16 cellular contexts compared by ENCODE assay signal in the genomic region with DNA sequence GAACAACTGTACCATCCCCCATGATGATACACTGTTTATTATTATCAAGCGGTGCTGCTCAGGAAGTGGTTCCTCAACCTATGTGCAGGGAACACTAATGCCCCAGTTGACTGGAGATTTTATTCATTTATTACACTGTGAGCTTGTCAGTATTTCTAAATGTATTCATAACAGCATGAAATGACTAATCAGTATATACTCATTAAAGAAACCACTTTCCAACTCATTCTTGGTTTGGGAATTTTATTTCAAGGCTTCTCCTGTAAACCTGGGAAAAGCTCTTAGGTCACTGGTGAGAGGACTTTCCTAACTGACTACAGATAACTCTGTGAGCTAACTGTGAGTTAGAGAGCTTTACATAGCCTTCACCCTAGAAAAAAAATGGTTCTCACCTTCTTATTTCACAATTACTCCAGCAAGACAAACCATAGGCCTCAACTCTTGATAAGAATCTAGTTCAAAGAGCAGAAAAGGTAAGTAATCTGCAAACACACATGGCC. TPM values are rescaled to one million over a fixed set of nuclear protein-coding genes. Genes with fewer than 3 reads are reported as not detected.
DNase-seq lines count a peak whose midpoint lies in the region; ATAC-seq, FAIRE-seq and TF ChIP-seq lines count a peak whose summit lies in the region.
"Had no signal": no experiment of that assay in that cellular context is flagged by ENCODE, and none has a peak within 500 bp of the region (broad histone marks: within the 10 kb centered on the region; RNA-seq: fewer than 3 reads in every experiment).

No MANE protein-coding gene starts in this region.

- ATAC-seq in WTC11 (no peak), HG03139 (IDR thresholded peaks at IDR 0.05; ENCODE audit: unreplicated experiment) (no peak)
- ATAC-seq: right lobe of liver had no signal

- no peak overlapping the region for H3K9ac ChIP-seq in KMS-11
- H3K9ac ChIP-seq in parathyroid adenoma, result no peak overlapping the region

- FAIRE-seq in bronchial epithelial cell (lab: Jason Lieb, UNC), result no peak
- FAIRE-seq: RCC 7860 had no signal

- H3K36me3 Mint-ChIP-seq in WTC11, result peaks cover 38% of the 10 kb centered on the region

- H3K36me3 ChIP-seq in KMS-11 (ENCODE audit: insufficient read depth) (no peaks in the 10 kb centered on the region; the same call in 1 of the 2 replicates), bronchial epithelial cell (ENCODE audit: control insufficient read depth, insufficient read depth, low read length) (peaks cover 12% of the 10 kb centered on the region), parathyroid adenoma (ENCODE audit: control insufficient read depth, insufficient read depth, low read length) (no peaks in the 10 kb centered on the region)

- POLR2A ChIA-PET in WTC11 (lab: Charles Lee), result no interaction called here

- no peaks in the 10 kb centered on the region for H4K20me1 ChIP-seq in KMS-11 (ENCODE audit: insufficient read depth)

- H3K4me1 ChIP-seq in KMS-11 (ENCODE audit: low read depth, poor library complexity, severe bottlenecking) (peaks cover 67% of the 10 kb centered on the region), parathyroid adenoma (peaks cover 8% of the 10 kb centered on the region)

- TF ChIP-seq CTCF in KMS-11 (conservative IDR thresholded peaks at IDR 0.05; ENCODE audit: low read depth, low read length), result no peak
- no peak for TF ChIP-seq CTCF in bronchial epithelial cell (IDR thresholded peaks at IDR 0.05; ENCODE audit: insufficient read depth, low read length, severe bottlenecking)
- TF ChIP-seq CTCF in parathyroid adenoma (IDR thresholded peaks at IDR 0.05), result no peak
- no peak for TF ChIP-seq CTCF in WTC11 (IDR thresholded peaks at IDR 0.05)

- H3K79me2 ChIP-seq in KMS-11 (ENCODE audit: insufficient read depth, low read depth) (0 out of 2 replicates have a peak, but pooled peaks cover 4% of the 10 kb centered on the region), parathyroid adenoma (peaks cover 2% of the 10 kb centered on the region)

- H3K4me3 ChIP-seq in KMS-11 (IDR thresholded peaks at IDR 0.05; ENCODE audit: insufficient read depth, low read depth, low read length) (no peak overlapping the region), bronchial epithelial cell (ENCODE audit: low read depth, low read length) (no peak overlapping the region), parathyroid adenoma (ENCODE audit: low read depth, low read length) (no peak overlapping the region)
- H3K4me3 ChIP-seq: right lobe of liver had no signal

- no peaks in the 10 kb centered on the region for H3K27me3 Mint-ChIP-seq in WTC11 (ENCODE audit: low read depth)

- H3K27ac Mint-ChIP-seq in WTC11, result no peak overlapping the region

- H3K27ac ChIP-seq in KMS-11, result peak overlapping the region; percentile 75
- no peak overlapping the region for H3K27ac ChIP-seq in parathyroid adenoma
- H3K27ac ChIP-seq: right lobe of liver had no signal

- no peaks in the 10 kb centered on the region for H3K9me3 Mint-ChIP-seq in WTC11

- peak overlapping the region; percentile 89 for H3K4me2 ChIP-seq in KMS-11
- peak overlapping the region; percentile 11 for H3K4me2 ChIP-seq in parathyroid adenoma (ENCODE audit: low read length)

- H3K4me3 Mint-ChIP-seq in WTC11, result no peak overlapping the region

- H3K9me3 ChIP-seq in parathyroid adenoma (ENCODE audit: control insufficient read depth, low read length), result no peaks in the 10 kb centered on the region
- H3K9me3 ChIP-seq: right lobe of liver had no signal

- H2AFZ ChIP-seq in KMS-11 (ENCODE audit: low read depth) (no peak overlapping the region), parathyroid adenoma (no peak overlapping the region)

- H3K4me1 Mint-ChIP-seq in WTC11, result no peaks in the 10 kb centered on the region

- H3K27me3 ChIP-seq in KMS-11 (ENCODE audit: insufficient read depth, low read depth) (no peaks in the 10 kb centered on the region), bronchial epithelial cell (ENCODE audit: control insufficient read depth, insufficient read depth, low read length) (no peaks in the 10 kb centered on the region), parathyroid adenoma (ENCODE audit: control insufficient read depth, insufficient read depth, low read length) (no peaks in the 10 kb centered on the region)
- H3K27me3 ChIP-seq: right lobe of liver had no signal

- CTCF ChIA-PET in WTC11 (lab: Charles Lee), result interaction anchor here (1.4 kb wide), 1 partner anchor 42 kb away, joined by 3 read pairs; no protein-coding TSS in a partner anchor

- DNase-seq in Daoy (ENCODE audit: low read depth) (peak; percentile 9), bronchial epithelial cell (ENCODE audit: low read depth) (peak; percentile 7), WTC11 (ENCODE audit: low spot score) (no peak), foreskin melanocyte (no peak)
- DNase-seq: amniotic stem cell; C1 segment of cervical spinal cord; islet precursor cell; NCI-H1092 treated with DMSO at 0.1 percent for 48 hours; NCI-H510A; right lobe of liver; stimulated activated CD4-positive, alpha-beta T cell treated with anti-CD3 and anti-CD28 coated beads, Interleukin-4, amount 100 ng/mL, for 24 hours; T-helper 1 cell had no signal

TF ChIP-seq in WTC11, 78 proteins besides CTCF, POLR2A, EP300 and RAD21:
- TF ChIP-seq, protein P1, sequence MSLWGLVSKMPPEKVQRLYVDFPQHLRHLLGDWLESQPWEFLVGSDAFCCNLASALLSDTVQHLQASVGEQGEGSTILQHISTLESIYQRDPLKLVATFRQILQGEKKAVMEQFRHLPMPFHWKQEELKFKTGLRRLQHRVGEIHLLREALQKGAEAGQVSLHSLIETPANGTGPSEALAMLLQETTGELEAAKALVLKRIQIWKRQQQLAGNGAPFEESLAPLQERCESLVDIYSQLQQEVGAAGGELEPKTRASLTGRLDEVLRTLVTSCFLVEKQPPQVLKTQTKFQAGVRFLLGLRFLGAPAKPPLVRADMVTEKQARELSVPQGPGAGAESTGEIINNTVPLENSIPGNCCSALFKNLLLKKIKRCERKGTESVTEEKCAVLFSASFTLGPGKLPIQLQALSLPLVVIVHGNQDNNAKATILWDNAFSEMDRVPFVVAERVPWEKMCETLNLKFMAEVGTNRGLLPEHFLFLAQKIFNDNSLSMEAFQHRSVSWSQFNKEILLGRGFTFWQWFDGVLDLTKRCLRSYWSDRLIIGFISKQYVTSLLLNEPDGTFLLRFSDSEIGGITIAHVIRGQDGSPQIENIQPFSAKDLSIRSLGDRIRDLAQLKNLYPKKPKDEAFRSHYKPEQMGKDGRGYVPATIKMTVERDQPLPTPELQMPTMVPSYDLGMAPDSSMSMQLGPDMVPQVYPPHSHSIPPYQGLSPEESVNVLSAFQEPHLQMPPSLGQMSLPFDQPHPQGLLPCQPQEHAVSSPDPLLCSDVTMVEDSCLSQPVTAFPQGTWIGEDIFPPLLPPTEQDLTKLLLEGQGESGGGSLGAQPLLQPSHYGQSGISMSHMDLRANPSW (CRISPR knock-in tag; conservative IDR thresholded peaks at IDR 0.05; ENCODE audit: low read depth), result no peak
- no peak for TF ChIP-seq GRHL2 (CRISPR knock-in tag; IDR thresholded peaks at IDR 0.05; ENCODE audit: insufficient replicate concordance, severe bottlenecking)
- TF ChIP-seq, protein P2, sequence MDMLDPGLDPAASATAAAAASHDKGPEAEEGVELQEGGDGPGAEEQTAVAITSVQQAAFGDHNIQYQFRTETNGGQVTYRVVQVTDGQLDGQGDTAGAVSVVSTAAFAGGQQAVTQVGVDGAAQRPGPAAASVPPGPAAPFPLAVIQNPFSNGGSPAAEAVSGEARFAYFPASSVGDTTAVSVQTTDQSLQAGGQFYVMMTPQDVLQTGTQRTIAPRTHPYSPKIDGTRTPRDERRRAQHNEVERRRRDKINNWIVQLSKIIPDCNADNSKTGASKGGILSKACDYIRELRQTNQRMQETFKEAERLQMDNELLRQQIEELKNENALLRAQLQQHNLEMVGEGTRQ (CRISPR knock-in tag; IDR thresholded peaks at IDR 0.05), result no peak
- TF ChIP-seq, protein P3, sequence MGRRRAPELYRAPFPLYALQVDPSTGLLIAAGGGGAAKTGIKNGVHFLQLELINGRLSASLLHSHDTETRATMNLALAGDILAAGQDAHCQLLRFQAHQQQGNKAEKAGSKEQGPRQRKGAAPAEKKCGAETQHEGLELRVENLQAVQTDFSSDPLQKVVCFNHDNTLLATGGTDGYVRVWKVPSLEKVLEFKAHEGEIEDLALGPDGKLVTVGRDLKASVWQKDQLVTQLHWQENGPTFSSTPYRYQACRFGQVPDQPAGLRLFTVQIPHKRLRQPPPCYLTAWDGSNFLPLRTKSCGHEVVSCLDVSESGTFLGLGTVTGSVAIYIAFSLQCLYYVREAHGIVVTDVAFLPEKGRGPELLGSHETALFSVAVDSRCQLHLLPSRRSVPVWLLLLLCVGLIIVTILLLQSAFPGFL (CRISPR knock-in tag; IDR thresholded peaks at IDR 0.05; ENCODE audit: borderline replicate concordance), result no peak
- TF ChIP-seq, protein P4, sequence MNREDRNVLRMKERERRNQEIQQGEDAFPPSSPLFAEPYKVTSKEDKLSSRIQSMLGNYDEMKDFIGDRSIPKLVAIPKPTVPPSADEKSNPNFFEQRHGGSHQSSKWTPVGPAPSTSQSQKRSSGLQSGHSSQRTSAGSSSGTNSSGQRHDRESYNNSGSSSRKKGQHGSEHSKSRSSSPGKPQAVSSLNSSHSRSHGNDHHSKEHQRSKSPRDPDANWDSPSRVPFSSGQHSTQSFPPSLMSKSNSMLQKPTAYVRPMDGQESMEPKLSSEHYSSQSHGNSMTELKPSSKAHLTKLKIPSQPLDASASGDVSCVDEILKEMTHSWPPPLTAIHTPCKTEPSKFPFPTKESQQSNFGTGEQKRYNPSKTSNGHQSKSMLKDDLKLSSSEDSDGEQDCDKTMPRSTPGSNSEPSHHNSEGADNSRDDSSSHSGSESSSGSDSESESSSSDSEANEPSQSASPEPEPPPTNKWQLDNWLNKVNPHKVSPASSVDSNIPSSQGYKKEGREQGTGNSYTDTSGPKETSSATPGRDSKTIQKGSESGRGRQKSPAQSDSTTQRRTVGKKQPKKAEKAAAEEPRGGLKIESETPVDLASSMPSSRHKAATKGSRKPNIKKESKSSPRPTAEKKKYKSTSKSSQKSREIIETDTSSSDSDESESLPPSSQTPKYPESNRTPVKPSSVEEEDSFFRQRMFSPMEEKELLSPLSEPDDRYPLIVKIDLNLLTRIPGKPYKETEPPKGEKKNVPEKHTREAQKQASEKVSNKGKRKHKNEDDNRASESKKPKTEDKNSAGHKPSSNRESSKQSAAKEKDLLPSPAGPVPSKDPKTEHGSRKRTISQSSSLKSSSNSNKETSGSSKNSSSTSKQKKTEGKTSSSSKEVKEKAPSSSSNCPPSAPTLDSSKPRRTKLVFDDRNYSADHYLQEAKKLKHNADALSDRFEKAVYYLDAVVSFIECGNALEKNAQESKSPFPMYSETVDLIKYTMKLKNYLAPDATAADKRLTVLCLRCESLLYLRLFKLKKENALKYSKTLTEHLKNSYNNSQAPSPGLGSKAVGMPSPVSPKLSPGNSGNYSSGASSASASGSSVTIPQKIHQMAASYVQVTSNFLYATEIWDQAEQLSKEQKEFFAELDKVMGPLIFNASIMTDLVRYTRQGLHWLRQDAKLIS (CRISPR knock-in tag; IDR thresholded peaks at IDR 0.05; ENCODE audit: borderline replicate concordance), result no peak
TF ChIP-seq in WTC11: peak in this region for 0.

RNA-seq across cellular contexts. Expression of a gene that starts 42.5 kb away (rescaled TPM):
- 0.03 TPM in 1 of 2 replicates, not detected in the other for total RNA-seq in Daoy (2014; rRNA removed; shearing (Covaris generic))
- not detected in 2 replicates for total RNA-seq in bronchial epithelial cell
- 2.3 to 3.4 TPM (median 2.4 TPM) in 3 replicates for total RNA-seq in WTC11 (2021)

RNA-seq across cellular contexts. Expression of a gene that starts 59.7 kb away (rescaled TPM):
- total RNA-seq in Daoy (2014; rRNA removed; shearing (Covaris generic)), result 27.1 and 32.9 TPM in 2 replicates
- total RNA-seq in bronchial epithelial cell (32.1 and 50.7 TPM in 2 replicates), WTC11 (2021) (19.2 to 32.4 TPM (median 22.4 TPM) in 3 replicates)

Comparison
In these comparisons a context has a peak if more than half of its experiments do, and no peak if none do; other contexts are left out.
1. DNase-seq: peak in Daoy (single experiment) and bronchial epithelial cell (single experiment); none in WTC11 (single experiment) and foreskin melanocyte (single experiment).